In genomic region chr4:6574747-6575502, GRCh38 we compare ENCODE assay signal across 8 cellular contexts.
DNase-seq lines count a peak whose midpoint lies in the region; ATAC-seq and TF ChIP-seq lines count a peak whose summit lies in the region.

Gene MAN2B2, plus strand, starts transcription at chr4:6575189. Its CDS starts 22 bp downstream, at chr4:6575211.

- peak; percentile 90 for TF ChIP-seq POLR2A in GM18526 (IDR thresholded peaks at IDR 0.05; ENCODE audit: extremely low read depth, insufficient read length)

- in situ Hi-C loops in ACHN (cut with HindIII; ENCODE audit: low pct_ligation_motif_present, low pct_unique_long_range_greater_than_20kb, low sequenced_read_pairs) = no loop called here

- peak within 1 kb of the TSS; percentile 80 for H3K27ac ChIP-seq in caudate nucleus (ENCODE audit: low read depth, low read length)

- ATAC-seq in HG03064 (IDR thresholded peaks at IDR 0.05; ENCODE audit: low read depth, unreplicated experiment) = peak; percentile 86

- DNase-seq in ACHN (peak; percentile 81), NCI-H2171 treated with DMSO at 0.1 percent for 48 hours (lab: John Stamatoyannopoulos, UW) (peak; percentile 53), caudate nucleus (lab: John Stamatoyannopoulos, UW) (peak in 60 of 61 donors; percentile 14 to 91 (median 78)), islet precursor cell (peak; percentile 95)
- peak; percentile 62 to 68 (median 65) for DNase-seq in activated CD4-positive, CD25-positive, alpha-beta regulatory T cell (lab: John Stamatoyannopoulos, UW)
- DNase-seq in stimulated activated CD4-positive, alpha-beta T cell treated with anti-CD3 and anti-CD28 coated beads, Interleukin-12 subunit alpha, Interleukin-12 subunit beta, amount 100 ng/mL, for 4 hours = peak; percentile 85

Comparison
In these comparisons a context has a peak if more than half of its experiments do, and no peak if none do; other contexts are left out.
1. Peak in every context shown above with its lines: DNase-seq, ATAC-seq and H3K27ac ChIP-seq.